In genomic region chrX:87679849-87680248, GRCh38 we compare ENCODE assay signal across 26 cellular contexts.
"Had no signal": no experiment of that assay in that cellular context is flagged by ENCODE, and none has a peak within 500 bp of the region (broad histone marks: within the 10 kb centered on the region; RNA-seq: fewer than 3 reads in every experiment).

No MANE protein-coding gene starts in this region.

- H3K4me3 Mint-ChIP-seq: activated CD4-positive, alpha-beta T cell treated with anti-CD3 and anti-CD28 coated beads, Interleukin-2, amount 10 ng/mL, durations not matched to agents 7 days and 5 days; activated CD8-positive, alpha-beta T cell treated with anti-CD3 and anti-CD28 coated beads for 36 hours; activated T-cell treated with anti-CD3 and anti-CD28 coated beads, Interleukin-2, amount 50 U/mL, for 4 hours; activated T-helper 17 cell treated with anti-CD3 and anti-CD28 coated beads, Interleukin-2, amount 50 U/mL, for 72 hours; natural killer cell had no signal

- H3K27ac ChIP-seq: left lung, lower lobe of right lung, right atrium auricular region, suprapubic skin, tibial artery, upper lobe of right lung, WERI-Rb-1 had no signal

- H3K4me1 ChIP-seq: left lung, lower lobe of right lung, right atrium auricular region, suprapubic skin, tibial artery, upper lobe of right lung had no signal

- H3K27me3 ChIP-seq: left lung, right atrium auricular region, suprapubic skin, tibial artery, upper lobe of right lung had no signal

- DNase-seq: activated CD4-positive, alpha-beta T cell treated with anti-CD3 and anti-CD28 coated beads for 1 hour; activated CD4-positive, alpha-beta T cell treated with anti-CD3 and anti-CD28 coated beads, Interleukin-2, amount 10 ng/mL, durations not matched to agents 7 days and 5 days; activated CD8-positive, alpha-beta T cell treated with anti-CD3 and anti-CD28 coated beads for 36 hours; activated gamma-delta T cell treated with Interleukin-2 at 50 U/mL for 16 hours; activated naive CD4-positive, alpha-beta T cell treated with anti-CD3 and anti-CD28 coated beads, Interleukin-2, amount 50 U/mL, for 16 hours; activated T-cell treated with anti-CD3 and anti-CD28 coated beads, Interleukin-2, amount 50 U/mL, for 4 hours; amygdala; central memory CD4-positive, alpha-beta T cell; foreskin fibroblast; head of caudate nucleus; hippocampal formation; left lung; lower lobe of right lung; mesenchymal stem cell; natural killer cell; stimulated activated CD4-positive, alpha-beta T cell treated with anti-CD3 and anti-CD28 coated beads, Interleukin-1b, Interleukin-23, amount 100 ng/mL, for 48 hours; stimulated activated naive CD4-positive, alpha-beta T cell; T-helper 9 cell; tibial artery; upper lobe of right lung; WERI-Rb-1 had no signal

- H3K9me3 ChIP-seq: left lung, lower lobe of right lung, right atrium auricular region, suprapubic skin, tibial artery, upper lobe of right lung had no signal

- ATAC-seq: activated CD8-positive, alpha-beta T cell treated with anti-CD3 and anti-CD28 coated beads for 36 hours; activated T-cell treated with anti-CD3 and anti-CD28 coated beads, Interleukin-2, amount 50 U/mL, for 4 hours; activated T-helper 17 cell treated with anti-CD3 and anti-CD28 coated beads, Interleukin-2, amount 50 U/mL, for 72 hours; esophagus mucosa; left lung; lower lobe of right lung; natural killer cell; upper lobe of right lung had no signal

- H3K36me3 Mint-ChIP-seq: natural killer cell had no signal

- H3K36me3 ChIP-seq: left lung, lower lobe of right lung, right atrium auricular region, suprapubic skin, tibial artery, upper lobe of right lung, WERI-Rb-1 had no signal

- H3K27me3 Mint-ChIP-seq: activated CD4-positive, alpha-beta T cell treated with anti-CD3 and anti-CD28 coated beads, Interleukin-2, amount 10 ng/mL, durations not matched to agents 7 days and 5 days; activated CD8-positive, alpha-beta T cell treated with anti-CD3 and anti-CD28 coated beads for 36 hours; activated T-helper 17 cell treated with anti-CD3 and anti-CD28 coated beads, Interleukin-2, amount 50 U/mL, for 72 hours had no signal

- H3K4me3 ChIP-seq: left lung, lower lobe of right lung, right atrium auricular region, smooth muscle cell, suprapubic skin, tibial artery, upper lobe of right lung had no signal

- H3K4me1 Mint-ChIP-seq: activated CD4-positive, alpha-beta T cell treated with anti-CD3 and anti-CD28 coated beads, Interleukin-2, amount 10 ng/mL, durations not matched to agents 7 days and 5 days; activated T-helper 17 cell treated with anti-CD3 and anti-CD28 coated beads, Interleukin-2, amount 50 U/mL, for 72 hours; natural killer cell had no signal

- H3K27ac Mint-ChIP-seq: activated CD4-positive, alpha-beta T cell treated with anti-CD3 and anti-CD28 coated beads, Interleukin-2, amount 10 ng/mL, durations not matched to agents 7 days and 5 days; activated CD8-positive, alpha-beta T cell treated with anti-CD3 and anti-CD28 coated beads for 36 hours; activated T-helper 17 cell treated with anti-CD3 and anti-CD28 coated beads, Interleukin-2, amount 50 U/mL, for 72 hours; natural killer cell had no signal

- H3K9me3 Mint-ChIP-seq: activated CD4-positive, alpha-beta T cell treated with anti-CD3 and anti-CD28 coated beads, Interleukin-2, amount 10 ng/mL, durations not matched to agents 7 days and 5 days; activated CD8-positive, alpha-beta T cell treated with anti-CD3 and anti-CD28 coated beads for 36 hours; activated T-helper 17 cell treated with anti-CD3 and anti-CD28 coated beads, Interleukin-2, amount 50 U/mL, for 72 hours had no signal
